In the genomic region with DNA sequence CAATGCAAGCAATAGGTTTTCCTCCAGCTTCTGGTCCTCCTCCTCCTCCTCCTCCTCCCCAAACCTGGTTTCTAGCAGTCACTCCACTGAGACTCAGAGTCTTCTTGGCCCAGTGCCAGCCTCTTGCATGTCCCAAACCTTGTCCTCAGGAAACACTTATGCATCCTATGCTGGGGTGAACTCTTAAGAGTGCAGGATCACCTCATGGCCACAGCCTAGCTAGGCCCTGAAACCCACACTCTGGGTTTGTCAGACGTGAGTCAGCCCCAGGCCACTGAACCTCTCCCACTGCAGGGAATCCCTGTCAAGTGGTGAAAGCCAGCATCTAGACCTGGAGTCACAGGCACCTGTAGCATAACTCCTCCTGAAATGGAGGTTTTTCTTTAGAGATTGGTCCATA, we compare ENCODE assay signal across 12 cellular contexts. TPM values are rescaled to one million over a fixed set of nuclear protein-coding genes. Genes with fewer than 3 reads are reported as not detected.
A peak's percentile ranks its signal among the peaks of the same experiment; 100 is the strongest.
DNase-seq lines count a peak whose midpoint lies in the region; ATAC-seq, FAIRE-seq and TF ChIP-seq lines count a peak whose summit lies in the region.
"Not testable (repeated sequence)": the region's sequence is repeated elsewhere in the genome, so short reads cannot be mapped to it uniquely, and the experiment has no call there.
"Had no signal": no experiment of that assay in that cellular context is flagged by ENCODE, and none has a peak within 500 bp of the region (broad histone marks: within the 10 kb centered on the region; RNA-seq: fewer than 3 reads in every experiment).

No MANE protein-coding gene starts in this region.

- 13% methylated on average over 1 of the region's 1 CpG for WGBS in K562 (ENCODE audit: insufficient coverage, low coverage, missing lambda C conversion rate)

- intact Hi-C loops in activated CD4-positive, alpha-beta memory T cell treated with anti-CD3 and anti-CD28 coated beads for 36 hours (cut with micrococcal nuclease) = not testable (repeated sequence)
- intact Hi-C loops in K562 (cut with micrococcal nuclease) = loop anchor here (10.0 kb wide), 1 partner anchor 460 kb away; a partner anchor contains a TSS

- not testable (repeated sequence) for ATAC-seq in K562

- not testable (repeated sequence) for H3K9me3 ChIP-seq in K562 (replicated peaks; ENCODE audit: control insufficient read depth, insufficient read depth, low read depth, low read length)

- not testable (repeated sequence) for H3K9me1 ChIP-seq in K562 (ENCODE audit: control insufficient read depth, insufficient read depth, low read length)

- not testable (repeated sequence) for H3K36me3 Mint-ChIP-seq in activated CD4-positive, alpha-beta memory T cell treated with anti-CD3 and anti-CD28 coated beads for 36 hours

- H3K27me3 ChIP-seq in K562 (ENCODE audit: control insufficient read depth in 2 of 2, insufficient read depth in 2 of 2, low read length in 2 of 2) = not testable (repeated sequence)

- H3K9ac ChIP-seq in K562 (ENCODE audit: insufficient read depth in 1 of 2, low read depth in 2 of 2, low read length in 2 of 2) = not testable (repeated sequence)

- not testable (repeated sequence) for H3K4me1 ChIP-seq in K562 (replicated peaks in 1 of 2; ENCODE audit: control insufficient read depth in 2 of 2, insufficient read depth in 2 of 2, low read length in 2 of 2)

- H2AFZ ChIP-seq in K562 (ENCODE audit: low read depth, low read length) = not testable (repeated sequence)

- FAIRE-seq in GM12892 (lab: Jason Lieb, UNC) = peak; percentile 40
- FAIRE-seq in K562 (lab: Jason Lieb, UNC) = not testable (repeated sequence)

- not testable (repeated sequence) for H3K27ac ChIP-seq in K562 (ENCODE audit: extremely low read depth, low read depth, low read length)

- not testable (repeated sequence) for TF ChIP-seq RAD21 in K562 (CRISPR knock-in tag; conservative IDR thresholded peaks at IDR 0.05 in 1 of 2, IDR thresholded peaks at IDR 0.05 in 1 of 2)

- POLR2A ChIA-PET in activated CD4-positive, alpha-beta memory T cell treated with anti-CD3 and anti-CD28 coated beads for 36 hours (lab: Charles Lee); K562 (lab: Yijun Ruan, JAX): not testable (repeated sequence)

- H3K4me2 ChIP-seq in K562 (ENCODE audit: insufficient read depth, low read length) = not testable (repeated sequence)

- not testable (repeated sequence) for H3K4me3 ChIP-seq in K562

- not testable (repeated sequence) for H4K20me1 ChIP-seq in K562 (replicated peaks; ENCODE audit: control insufficient read depth, insufficient read depth, low read length)

- not testable (repeated sequence) for H3K79me2 ChIP-seq in K562 (ENCODE audit: control insufficient read depth, insufficient read depth, low read length)

- not testable (repeated sequence) for TF ChIP-seq EP300 in K562 (IDR thresholded peaks at IDR 0.05; ENCODE audit: low read length)

- H3K27ac Mint-ChIP-seq in activated CD4-positive, alpha-beta memory T cell treated with anti-CD3 and anti-CD28 coated beads for 36 hours = not testable (repeated sequence)

- not testable (repeated sequence) for TF ChIP-seq CTCF in K562 (IDR thresholded peaks at IDR 0.05 in 2 of 3, conservative IDR thresholded peaks at IDR 0.05 in 1 of 3; ENCODE audit: insufficient read depth in 2 of 3, low read depth in 1 of 3, low read length in 3 of 3)

- CTCF ChIA-PET in activated CD4-positive, alpha-beta memory T cell treated with anti-CD3 and anti-CD28 coated beads for 36 hours (lab: Charles Lee) = not testable (repeated sequence)
- CTCF ChIA-PET in K562 (lab: Yijun Ruan, JAX; ENCODE audit: low intra/inter-chr PET ratio) = interaction anchor here (0.5 to 1.6 kb wide), 2 partner anchors 129 to 421 kb away, joined by 3 read pairs; no protein-coding TSS in a partner anchor

- not testable (repeated sequence) for TF ChIP-seq POLR2A in GM12892 (IDR thresholded peaks at IDR 0.05; ENCODE audit: low read depth, low read length); K562 (conservative IDR thresholded peaks at IDR 0.05)

- H3K4me3 Mint-ChIP-seq in activated CD4-positive, alpha-beta memory T cell treated with anti-CD3 and anti-CD28 coated beads for 36 hours = not testable (repeated sequence)

- H3K9me3 Mint-ChIP-seq in activated CD4-positive, alpha-beta memory T cell treated with anti-CD3 and anti-CD28 coated beads for 36 hours = not testable (repeated sequence)

- H3K4me1 Mint-ChIP-seq in activated CD4-positive, alpha-beta memory T cell treated with anti-CD3 and anti-CD28 coated beads for 36 hours (ENCODE audit: low read depth) = not testable (repeated sequence)

- H3K27me3 Mint-ChIP-seq in activated CD4-positive, alpha-beta memory T cell treated with anti-CD3 and anti-CD28 coated beads for 36 hours = not testable (repeated sequence)

- not testable (repeated sequence) for DNase-seq in GM12892 (ENCODE audit: insufficient read length); K562 (ENCODE audit: extremely low read depth in 1 of 4, low spot score in 3 of 4)
- DNase-seq in HT1080 (ENCODE audit: low read depth) = peak; percentile 53
- peak; percentile 19 for DNase-seq in RKO (ENCODE audit: low spot score)
- DNase-seq in activated CD4-positive, alpha-beta memory T cell treated with anti-CD3 and anti-CD28 coated beads for 36 hours = peak; percentile 13
- peak; percentile 57 for DNase-seq in kidney tubule cell (ENCODE audit: low spot score)
- DNase-seq in stimulated activated CD8-positive, alpha-beta memory T cell treated with anti-CD3 and anti-CD28 coated beads, Interleukin-4, amount 100 ng/mL, for 48 hours = peak; percentile 26

- not testable (repeated sequence) for BruUV-seq in K562 (replicated peaks; lab: Mats Ljungman, UMichigan)

- not testable (repeated sequence) for H3K36me3 ChIP-seq in K562 (ENCODE audit: control insufficient read depth, insufficient read depth, low read length)

- in situ Hi-C loops in K562 (cut with MboI) = not testable (repeated sequence)

TF ChIP-seq in K562, 482 proteins besides CTCF, POLR2A, EP300 and RAD21:
- peak; percentile 65 for TF ChIP-seq NFIX (CRISPR knock-in tag; IDR thresholded peaks at IDR 0.05; ENCODE audit: low read depth)
- peak; percentile 88 for TF ChIP-seq NFIC (IDR thresholded peaks at IDR 0.05)

RNA-seq across cellular contexts. Expression of a gene that starts 42.1 kb away (rescaled TPM):
- polyA plus RNA-seq in GM12892 (2012; ENCODE audit: missing spikeins) = not detected
- total RNA-seq in HT1080 (2014; rRNA removed; shearing (Covaris generic)) = not detected in 2 replicates
- polyA plus RNA-seq in HT1080 (2015; cell fraction: cytosol; rRNA removed) = not detected in 2 replicates
- not detected in 2 replicates for polyA plus RNA-seq in HT1080 (2015; cell fraction: nucleus; rRNA removed)
- not detected for total RNA-seq in activated CD4-positive, alpha-beta memory T cell treated with anti-CD3 and anti-CD28 coated beads for 36 hours
- total RNA-seq in K562 (2011; cell fraction: chromatin; rRNA removed; ENCODE audit: low replicate concordance) = not detected in 2 replicates
- not detected in 2 replicates for total RNA-seq in K562 (2011; cell fraction: nucleolus; rRNA removed)
- total RNA-seq in K562 (2011; cell fraction: nucleoplasm; rRNA removed) = not detected in 2 replicates
- total RNA-seq in K562 (2014; rRNA removed) = not detected in 2 replicates
- not detected in 2 replicates for total RNA-seq in K562 (2014; rRNA removed; fragmentation: Illumina TruSeq; extraction: Trizol)
- total RNA-seq in K562 (2015; rRNA removed; fragmentation: Illumina TruSeq; extraction: Trizol) = not detected in 2 replicates
- total RNA-seq in K562 (2021) = not detected in 2 replicates
- not detected in 2 replicates for polyA plus RNA-seq in K562 (2011; rRNA removed)
- polyA plus RNA-seq in K562 (2011; cell fraction: cytosol; rRNA removed) = not detected in 2 replicates
- not detected in 2 replicates for polyA plus RNA-seq in K562 (2011; cell fraction: nucleus; rRNA removed)
- polyA plus RNA-seq in K562 (2012) = not detected in 2 replicates
- not detected in 2 replicates for polyA plus RNA-seq in K562 (2014; fragmentation: Illumina TruSeq; extraction: Trizol)
- not detected for polyA plus RNA-seq in K562 (2014; fragmentation: Nextera tagmentation; extraction: Ambion mirVana)
- not detected in 2 replicates for polyA plus RNA-seq in K562 (2014; rRNA removed)
- not detected in 2 replicates for polyA minus RNA-seq in K562 (2011; rRNA and poly(A)+ RNA removed)
- polyA minus RNA-seq in K562 (2011; cell fraction: cytosol; rRNA and poly(A)+ RNA removed) = not detected in 2 replicates
- not detected in 2 replicates for polyA minus RNA-seq in K562 (2011; cell fraction: nucleus; rRNA and poly(A)+ RNA removed)
- total RNA-seq: CD4-positive, CD25-positive, alpha-beta regulatory T cell; GM23338; Right ventricle myocardium superior; SJSA1 had no signal
- polyA plus RNA-seq: AG04450; CD4-positive, CD25-positive, alpha-beta regulatory T cell; GM23338 had no signal

RNA-seq across cellular contexts. Expression of a gene that starts 52.8 kb away (rescaled TPM):
- 59.0 TPM for polyA plus RNA-seq in GM12892 (2012; ENCODE audit: missing spikeins)
- 94.5 and 97.8 TPM in 2 replicates for total RNA-seq in HT1080 (2014; rRNA removed; shearing (Covaris generic))
- 116 and 132 TPM in 2 replicates for polyA plus RNA-seq in HT1080 (2015; cell fraction: cytosol; rRNA removed)
- 52.3 and 59.8 TPM in 2 replicates for polyA plus RNA-seq in HT1080 (2015; cell fraction: nucleus; rRNA removed)
- 10 to 100 TPM; 33.2 to 34.6 TPM for total RNA-seq in activated CD4-positive, alpha-beta memory T cell treated with anti-CD3 and anti-CD28 coated beads for 36 hours
- 10.1 and 23.4 TPM in 2 replicates for total RNA-seq in K562 (2011; cell fraction: chromatin; rRNA removed; ENCODE audit: low replicate concordance)
- total RNA-seq in K562 (2011; cell fraction: nucleolus; rRNA removed) = 5.8 and 8.3 TPM in 2 replicates
- 12.3 and 13.7 TPM in 2 replicates for total RNA-seq in K562 (2011; cell fraction: nucleoplasm; rRNA removed)
- total RNA-seq in K562 (2014; rRNA removed) = 45.4 and 58.4 TPM in 2 replicates
- 139 and 156 TPM in 2 replicates for total RNA-seq in K562 (2014; rRNA removed; fragmentation: Illumina TruSeq; extraction: Trizol)
- total RNA-seq in K562 (2015; rRNA removed; fragmentation: Illumina TruSeq; extraction: Trizol) = 127 and 144 TPM in 2 replicates
- 55.5 and 55.6 TPM in 2 replicates for total RNA-seq in K562 (2021)
- 50.8 and 109 TPM in 2 replicates for polyA plus RNA-seq in K562 (2011; rRNA removed)
- 23.2 and 32.3 TPM in 2 replicates for polyA plus RNA-seq in K562 (2011; cell fraction: cytosol; rRNA removed)
- polyA plus RNA-seq in K562 (2011; cell fraction: nucleus; rRNA removed) = 14.6 and 16.6 TPM in 2 replicates
- 93.9 and 153 TPM in 2 replicates for polyA plus RNA-seq in K562 (2012)
- 110 and 111 TPM in 2 replicates for polyA plus RNA-seq in K562 (2014; fragmentation: Illumina TruSeq; extraction: Trizol)
- 100 to 1,000 TPM; 193 to 250 TPM for polyA plus RNA-seq in K562 (2014; fragmentation: Nextera tagmentation; extraction: Ambion mirVana)
- polyA plus RNA-seq in K562 (2014; rRNA removed) = 112 and 134 TPM in 2 replicates
- 24.1 and 29.9 TPM in 2 replicates for polyA minus RNA-seq in K562 (2011; rRNA and poly(A)+ RNA removed)
- 4.5 and 14.2 TPM in 2 replicates for polyA minus RNA-seq in K562 (2011; cell fraction: cytosol; rRNA and poly(A)+ RNA removed)
- polyA minus RNA-seq in K562 (2011; cell fraction: nucleus; rRNA and poly(A)+ RNA removed) = 4.4 and 5.3 TPM in 2 replicates
